11 cellular contexts compared by ENCODE assay signal in genomic region chr17:42895185-42895555, GRCh38. TPM values are rescaled to one million over a fixed set of nuclear protein-coding genes. Genes with fewer than 3 reads are reported as not detected.
DNase-seq lines count a peak whose midpoint lies in the region; ATAC-seq and TF ChIP-seq lines count a peak whose summit lies in the region.
"Had no signal": no experiment of that assay in that cellular context is flagged by ENCODE, and none has a peak within 500 bp of the region (broad histone marks: within the 10 kb centered on the region; RNA-seq: fewer than 3 reads in every experiment).

No MANE protein-coding gene starts in this region.

- no peak overlapping the region for H3K27ac ChIP-seq in osteoblast (ENCODE audit: low read depth, low read length)

- TF ChIP-seq CTCF in AG09319 (IDR thresholded peaks at IDR 0.05; ENCODE audit: low read depth, low read length), result no peak
- no peak for TF ChIP-seq CTCF in osteoblast (IDR thresholded peaks at IDR 0.05; ENCODE audit: extremely low read depth, low read depth, low read length)

- peak; percentile 58 for DNase-seq in AG09319 (ENCODE audit: extremely low read depth, low read depth)
- peak; percentile 12 for DNase-seq in NCI-H460 (ENCODE audit: extremely low read depth, low read depth)
- DNase-seq in fibroblast of peridontal ligament (ENCODE audit: extremely low read depth), result peak; percentile 95
- peak; percentile 86 for DNase-seq in osteoblast (ENCODE audit: insufficient read length, low spot score, missing footprints)
- DNase-seq in effector CD8-positive, alpha-beta T cell (lab: John Stamatoyannopoulos, UW), result no peak
- no peak for DNase-seq in cerebellum (ENCODE audit: low spot score)
- DNase-seq in stimulated activated CD8-positive, alpha-beta memory T cell treated with anti-CD3 and anti-CD28 coated beads, Interleukin-4, amount 100 ng/mL, for 48 hours, result no peak
- DNase-seq: KG1 had no signal

- peaks cover 2% of the 10 kb centered on the region for H3K27me3 ChIP-seq in osteoblast (ENCODE audit: insufficient read depth, low read length)

- no peak overlapping the region for H3K4me3 ChIP-seq in osteoblast (ENCODE audit: insufficient read depth, low read length)

- no peaks in the 10 kb centered on the region for H4K20me1 ChIP-seq in osteoblast (ENCODE audit: insufficient read depth, low read length)

- H3K36me3 ChIP-seq in osteoblast (ENCODE audit: insufficient read depth, low read length), result no peaks in the 10 kb centered on the region

- no peaks in the 10 kb centered on the region for H3K79me2 ChIP-seq in osteoblast (ENCODE audit: insufficient read depth, low read length)

- ATAC-seq in GM21367 (IDR thresholded peaks at IDR 0.05; ENCODE audit: unreplicated experiment), result no peak
- ATAC-seq: stimulated activated effector memory CD8-positive, alpha-beta T cell treated with anti-CD3 and anti-CD28 coated beads, Interleukin-12 subunit alpha, Interleukin-12 subunit beta, amount 100 ng/mL, for 72 hours had no signal

- H2AFZ ChIP-seq in osteoblast (ENCODE audit: low read length), result no peak overlapping the region

- no peaks in the 10 kb centered on the region for H3K9me3 ChIP-seq in osteoblast (ENCODE audit: low read depth, low read length)

- no peaks in the 10 kb centered on the region for H3K4me1 ChIP-seq in osteoblast (ENCODE audit: insufficient read depth, low read length)

- H3K4me2 ChIP-seq in osteoblast (ENCODE audit: insufficient read depth, low read length), result no peak overlapping the region

RNA-seq across cellular contexts. Expression of gene G6PC1, which starts 5.4 kb away (rescaled TPM):
- not detected in 2 replicates for total RNA-seq in NCI-H460 (2014; rRNA removed; shearing (Covaris generic))
- polyA plus RNA-seq in NCI-H460 (2014; cell fraction: nucleus; rRNA removed), result not detected in 2 replicates
- total RNA-seq in osteoblast (not detected in 2 replicates), cerebellum (0.09 TPM)
- total RNA-seq: T-helper 2 cell treated with Interferon-gamma antibody and Interleukin-4, amounts not matched to agents 100 ng/mL and 5 ng/mL, for 36 hours had no signal

RNA-seq across cellular contexts. Expression of gene AOC3, which starts 44.2 kb away (rescaled TPM):
- total RNA-seq in NCI-H460 (2014; rRNA removed; shearing (Covaris generic)), result 1.2 and 1.4 TPM in 2 replicates
- polyA plus RNA-seq in NCI-H460 (2014; cell fraction: nucleus; rRNA removed), result 4.6 and 12.7 TPM in 2 replicates
- under 0.01 TPM in 1 of 2 replicates, not detected in the other for total RNA-seq in osteoblast
- 1.00 TPM for total RNA-seq in cerebellum

RNA-seq across cellular contexts. Expression of gene AOC2, which starts 50.8 kb away (rescaled TPM):
- total RNA-seq in NCI-H460 (2014; rRNA removed; shearing (Covaris generic)), result 4.5 and 4.7 TPM in 2 replicates
- 4.3 and 5.7 TPM in 2 replicates for polyA plus RNA-seq in NCI-H460 (2014; cell fraction: nucleus; rRNA removed)
- total RNA-seq in osteoblast (0.72 and 0.88 TPM in 2 replicates), cerebellum (1.9 TPM)

Comparison
In these comparisons a context has a peak if more than half of its experiments do, and no peak if none do; other contexts are left out.
1. DNase-seq: peak in AG09319 (single experiment), NCI-H460 (single experiment), fibroblast of peridontal ligament (single experiment) and osteoblast (single experiment); none in effector CD8-positive, alpha-beta T cell (single experiment), cerebellum (single experiment) and stimulated activated CD8-positive, alpha-beta memory T cell treated with anti-CD3 and anti-CD28 coated beads, Interleukin-4, amount 100 ng/mL, for 48 hours (single experiment).